ENCODE assay signal across 1 cellular context in the genomic region with DNA sequence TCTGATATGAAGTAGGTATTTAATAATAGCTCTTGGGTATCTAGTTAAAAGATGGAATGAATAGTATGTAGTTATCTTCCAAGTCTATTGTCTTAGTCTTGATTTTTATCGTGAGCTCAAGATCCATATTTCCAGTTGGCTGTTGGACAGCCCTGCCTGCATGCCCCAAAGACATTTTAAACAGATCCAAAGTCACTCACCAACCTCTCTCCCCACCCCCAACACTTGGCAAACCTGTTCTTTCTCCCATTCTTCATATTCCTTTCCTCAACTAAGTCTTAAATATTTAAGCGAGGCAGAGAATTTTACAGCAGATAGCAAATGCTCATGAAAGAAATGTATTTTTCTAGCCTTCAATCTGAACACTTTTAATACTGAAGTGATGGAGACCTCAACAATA.
TF ChIP-seq lines count a peak whose summit lies in the region.

No MANE protein-coding gene starts in this region.

TF ChIP-seq in GM23338, 12 proteins besides CTCF, POLR2A, EP300 and RAD21:
- TF ChIP-seq CREB1 (CRISPR knock-in tag; IDR thresholded peaks at IDR 0.05; ENCODE audit: low read depth) (no peak), NANOG (IDR thresholded peaks at IDR 0.05; ENCODE audit: borderline replicate concordance) (no peak), ZNF331 (CRISPR knock-in tag; IDR thresholded peaks at IDR 0.05; ENCODE audit: low read depth) (no peak), ZNF114 (CRISPR knock-in tag; IDR thresholded peaks at IDR 0.05) (no peak), EZH2 (IDR thresholded peaks at IDR 0.05; ENCODE audit: low read depth, unreplicated experiment) (no peak), JUNB (IDR thresholded peaks at IDR 0.05; ENCODE audit: unreplicated experiment) (no peak), STAT1 (IDR thresholded peaks at IDR 0.05; ENCODE audit: unreplicated experiment) (no peak), POLR2AphosphoS5 (IDR thresholded peaks at IDR 0.05; ENCODE audit: low read depth) (no peak)
- TF ChIP-seq, protein P1, sequence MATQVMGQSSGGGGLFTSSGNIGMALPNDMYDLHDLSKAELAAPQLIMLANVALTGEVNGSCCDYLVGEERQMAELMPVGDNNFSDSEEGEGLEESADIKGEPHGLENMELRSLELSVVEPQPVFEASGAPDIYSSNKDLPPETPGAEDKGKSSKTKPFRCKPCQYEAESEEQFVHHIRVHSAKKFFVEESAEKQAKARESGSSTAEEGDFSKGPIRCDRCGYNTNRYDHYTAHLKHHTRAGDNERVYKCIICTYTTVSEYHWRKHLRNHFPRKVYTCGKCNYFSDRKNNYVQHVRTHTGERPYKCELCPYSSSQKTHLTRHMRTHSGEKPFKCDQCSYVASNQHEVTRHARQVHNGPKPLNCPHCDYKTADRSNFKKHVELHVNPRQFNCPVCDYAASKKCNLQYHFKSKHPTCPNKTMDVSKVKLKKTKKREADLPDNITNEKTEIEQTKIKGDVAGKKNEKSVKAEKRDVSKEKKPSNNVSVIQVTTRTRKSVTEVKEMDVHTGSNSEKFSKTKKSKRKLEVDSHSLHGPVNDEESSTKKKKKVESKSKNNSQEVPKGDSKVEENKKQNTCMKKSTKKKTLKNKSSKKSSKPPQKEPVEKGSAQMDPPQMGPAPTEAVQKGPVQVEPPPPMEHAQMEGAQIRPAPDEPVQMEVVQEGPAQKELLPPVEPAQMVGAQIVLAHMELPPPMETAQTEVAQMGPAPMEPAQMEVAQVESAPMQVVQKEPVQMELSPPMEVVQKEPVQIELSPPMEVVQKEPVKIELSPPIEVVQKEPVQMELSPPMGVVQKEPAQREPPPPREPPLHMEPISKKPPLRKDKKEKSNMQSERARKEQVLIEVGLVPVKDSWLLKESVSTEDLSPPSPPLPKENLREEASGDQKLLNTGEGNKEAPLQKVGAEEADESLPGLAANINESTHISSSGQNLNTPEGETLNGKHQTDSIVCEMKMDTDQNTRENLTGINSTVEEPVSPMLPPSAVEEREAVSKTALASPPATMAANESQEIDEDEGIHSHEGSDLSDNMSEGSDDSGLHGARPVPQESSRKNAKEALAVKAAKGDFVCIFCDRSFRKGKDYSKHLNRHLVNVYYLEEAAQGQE (IDR thresholded peaks at IDR 0.05; ENCODE audit: unreplicated experiment) = no peak
- TF ChIP-seq, protein P2, sequence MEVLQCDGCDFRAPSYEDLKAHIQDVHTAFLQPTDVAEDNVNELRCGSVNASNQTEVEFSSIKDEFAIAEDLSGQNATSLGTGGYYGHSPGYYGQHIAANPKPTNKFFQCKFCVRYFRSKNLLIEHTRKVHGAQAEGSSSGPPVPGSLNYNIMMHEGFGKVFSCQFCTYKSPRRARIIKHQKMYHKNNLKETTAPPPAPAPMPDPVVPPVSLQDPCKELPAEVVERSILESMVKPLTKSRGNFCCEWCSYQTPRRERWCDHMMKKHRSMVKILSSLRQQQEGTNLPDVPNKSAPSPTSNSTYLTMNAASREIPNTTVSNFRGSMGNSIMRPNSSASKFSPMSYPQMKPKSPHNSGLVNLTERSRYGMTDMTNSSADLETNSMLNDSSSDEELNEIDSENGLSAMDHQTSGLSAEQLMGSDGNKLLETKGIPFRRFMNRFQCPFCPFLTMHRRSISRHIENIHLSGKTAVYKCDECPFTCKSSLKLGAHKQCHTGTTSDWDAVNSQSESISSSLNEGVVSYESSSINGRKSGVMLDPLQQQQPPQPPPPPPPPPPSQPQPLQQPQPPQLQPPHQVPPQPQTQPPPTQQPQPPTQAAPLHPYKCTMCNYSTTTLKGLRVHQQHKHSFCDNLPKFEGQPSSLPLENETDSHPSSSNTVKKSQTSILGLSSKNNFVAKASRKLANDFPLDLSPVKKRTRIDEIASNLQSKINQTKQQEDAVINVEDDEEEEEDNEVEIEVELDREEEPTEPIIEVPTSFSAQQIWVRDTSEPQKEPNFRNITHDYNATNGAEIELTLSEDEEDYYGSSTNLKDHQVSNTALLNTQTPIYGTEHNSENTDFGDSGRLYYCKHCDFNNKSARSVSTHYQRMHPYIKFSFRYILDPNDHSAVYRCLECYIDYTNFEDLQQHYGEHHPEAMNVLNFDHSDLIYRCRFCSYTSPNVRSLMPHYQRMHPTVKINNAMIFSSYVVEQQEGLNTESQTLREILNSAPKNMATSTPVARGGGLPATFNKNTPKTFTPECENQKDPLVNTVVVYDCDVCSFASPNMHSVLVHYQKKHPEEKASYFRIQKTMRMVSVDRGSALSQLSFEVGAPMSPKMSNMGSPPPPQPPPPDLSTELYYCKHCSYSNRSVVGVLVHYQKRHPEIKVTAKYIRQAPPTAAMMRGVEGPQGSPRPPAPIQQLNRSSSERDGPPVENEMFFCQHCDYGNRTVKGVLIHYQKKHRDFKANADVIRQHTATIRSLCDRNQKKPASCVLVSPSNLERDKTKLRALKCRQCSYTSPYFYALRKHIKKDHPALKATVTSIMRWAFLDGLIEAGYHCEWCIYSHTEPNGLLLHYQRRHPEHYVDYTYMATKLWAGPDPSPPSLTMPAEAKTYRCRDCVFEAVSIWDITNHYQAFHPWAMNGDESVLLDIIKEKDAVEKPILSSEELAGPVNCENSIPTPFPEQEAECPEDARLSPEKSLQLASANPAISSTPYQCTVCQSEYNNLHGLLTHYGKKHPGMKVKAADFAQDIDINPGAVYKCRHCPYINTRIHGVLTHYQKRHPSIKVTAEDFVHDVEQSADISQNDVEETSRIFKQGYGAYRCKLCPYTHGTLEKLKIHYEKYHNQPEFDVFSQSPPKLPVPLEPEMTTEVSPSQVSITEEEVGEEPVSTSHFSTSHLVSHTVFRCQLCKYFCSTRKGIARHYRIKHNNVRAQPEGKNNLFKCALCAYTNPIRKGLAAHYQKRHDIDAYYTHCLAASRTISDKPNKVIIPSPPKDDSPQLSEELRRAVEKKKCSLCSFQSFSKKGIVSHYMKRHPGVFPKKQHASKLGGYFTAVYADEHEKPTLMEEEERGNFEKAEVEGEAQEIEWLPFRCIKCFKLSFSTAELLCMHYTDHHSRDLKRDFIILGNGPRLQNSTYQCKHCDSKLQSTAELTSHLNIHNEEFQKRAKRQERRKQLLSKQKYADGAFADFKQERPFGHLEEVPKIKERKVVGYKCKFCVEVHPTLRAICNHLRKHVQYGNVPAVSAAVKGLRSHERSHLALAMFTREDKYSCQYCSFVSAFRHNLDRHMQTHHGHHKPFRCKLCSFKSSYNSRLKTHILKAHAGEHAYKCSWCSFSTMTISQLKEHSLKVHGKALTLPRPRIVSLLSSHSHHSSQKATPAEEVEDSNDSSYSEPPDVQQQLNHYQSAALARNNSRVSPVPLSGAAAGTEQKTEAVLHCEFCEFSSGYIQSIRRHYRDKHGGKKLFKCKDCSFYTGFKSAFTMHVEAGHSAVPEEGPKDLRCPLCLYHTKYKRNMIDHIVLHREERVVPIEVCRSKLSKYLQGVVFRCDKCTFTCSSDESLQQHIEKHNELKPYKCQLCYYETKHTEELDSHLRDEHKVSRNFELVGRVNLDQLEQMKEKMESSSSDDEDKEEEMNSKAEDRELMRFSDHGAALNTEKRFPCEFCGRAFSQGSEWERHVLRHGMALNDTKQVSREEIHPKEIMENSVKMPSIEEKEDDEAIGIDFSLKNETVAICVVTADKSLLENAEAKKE (CRISPR knock-in tag; IDR thresholded peaks at IDR 0.05) = no peak
